Comparison of ENCODE assay signal across 9 cellular contexts in genomic region chr5:159010611-159011497, GRCh38.
DNase-seq lines count a peak whose midpoint lies in the region; ATAC-seq and TF ChIP-seq lines count a peak whose summit lies in the region.
"Had no signal": no experiment of that assay in that cellular context is flagged by ENCODE, and none has a peak within 500 bp of the region (broad histone marks: within the 10 kb centered on the region; RNA-seq: fewer than 3 reads in every experiment).

No MANE protein-coding gene starts in this region.

- POLR2A ChIA-PET in A673 (lab: Charles Lee; ENCODE audit: low non-redundant PET): no interaction called here

- peak overlapping the region; percentile 4 for H3K4me3 ChIP-seq in A673 (ENCODE audit: low read depth, low read length, poor library complexity, severe bottlenecking)
- no peak overlapping the region for H3K4me3 ChIP-seq in ectodermal cell (ENCODE audit: insufficient read depth, low read depth, low read length)
- peak overlapping the region; percentile 6 to 30 (median 22) for H3K4me3 ChIP-seq in gastrocnemius medialis

- H3K27ac ChIP-seq in A673 (ENCODE audit: low read depth, low read length, poor library complexity, severe bottlenecking): peak overlapping the region; percentile 52
- peak overlapping the region; percentile 67 for H3K27ac ChIP-seq in ectodermal cell (ENCODE audit: insufficient read depth, low read depth, low read length, poor library complexity, severe bottlenecking)
- H3K27ac ChIP-seq in gastrocnemius medialis: peak overlapping the region; percentile 51 to 70 (median 67)

- CTCF ChIA-PET in A673 (lab: Charles Lee): no interaction called here

- no TSS peak for BruUV-seq in A673 (replicated peaks; lab: Mats Ljungman, UMichigan)

- ATAC-seq in GM19043 (IDR thresholded peaks at IDR 0.05; ENCODE audit: low read depth, unreplicated experiment): peak; percentile 97
- ATAC-seq in HG03103 (IDR thresholded peaks at IDR 0.05; ENCODE audit: low read depth, unreplicated experiment): peak; percentile 81
- ATAC-seq in gastrocnemius medialis: peak in 1 of 2 donors; percentile 33

- intact Hi-C loops in A673 (cut with micrococcal nuclease; ENCODE audit: unreplicated experiment) (no loop called here), gastrocnemius medialis (cut with DNase I; ENCODE audit: low total_unique reads) (no loop called here)

- H3K4me1 ChIP-seq in A673 (ENCODE audit: insufficient read depth, low read length, poor library complexity, severe bottlenecking): peaks cover 12% of the 10 kb centered on the region
- H3K4me1 ChIP-seq in ectodermal cell (ENCODE audit: control insufficient read depth, insufficient read depth, low read length): peaks cover 14% of the 10 kb centered on the region
- H3K4me1 ChIP-seq in gastrocnemius medialis: peaks cover 0 to 9% of the 10 kb centered on the region in 2 donors

- H3K27me3 ChIP-seq in A673 (replicated peaks; ENCODE audit: insufficient read depth, low read depth, low read length, poor library complexity): no peaks in the 10 kb centered on the region
- no peaks in the 10 kb centered on the region for H3K27me3 ChIP-seq in ectodermal cell (ENCODE audit: control insufficient read depth, insufficient read depth, low read length, poor library complexity, severe bottlenecking)
- H3K27me3 ChIP-seq in gastrocnemius medialis: no peaks in the 10 kb centered on the region

- no peaks in the 10 kb centered on the region for H3K9me3 ChIP-seq in A673 (ENCODE audit: low read depth, low read length, poor library complexity, severe bottlenecking)
- no peaks in the 10 kb centered on the region for H3K9me3 ChIP-seq in ectodermal cell (ENCODE audit: control insufficient read depth, low read length)
- no peaks in the 10 kb centered on the region for H3K9me3 ChIP-seq in gastrocnemius medialis

- 67% methylated on average over 15 to 16 of the region's 16 CpGs for WGBS in ectodermal cell, 2 experiments

- TF ChIP-seq POLR2A in gastrocnemius medialis (IDR thresholded peaks at IDR 0.05): no peak

- no peaks in the 10 kb centered on the region for H3K36me3 ChIP-seq in A673 (ENCODE audit: insufficient read depth, low read length, poor library complexity, severe bottlenecking)
- no peaks in the 10 kb centered on the region for H3K36me3 ChIP-seq in ectodermal cell (ENCODE audit: control insufficient read depth, insufficient read depth, low read length)
- no peaks in the 10 kb centered on the region for H3K36me3 ChIP-seq in gastrocnemius medialis

- DNase-seq in A673 (ENCODE audit: low spot score): peak; percentile 25
- DNase-seq in gastrocnemius medialis: no peak
- no peak for DNase-seq in NCI-H2196 (lab: John Stamatoyannopoulos, UW; ENCODE audit: unreplicated experiment)
- DNase-seq in NCI-H1436 (lab: John Stamatoyannopoulos, UW): no peak
- no peak for DNase-seq in cerebellum (ENCODE audit: low spot score)
- DNase-seq: activated naive CD8-positive, alpha-beta T cell treated with anti-CD3 and anti-CD28 coated beads, Interleukin-2, amount 10 ng/mL, durations not matched to agents 7 days and 5 days had no signal

- in situ Hi-C loops in gastrocnemius medialis (cut with MboI; ENCODE audit: low sequenced_read_pairs in 4 of 4): no loop called here

- TF ChIP-seq CTCF in A673 (conservative IDR thresholded peaks at IDR 0.05; ENCODE audit: low read depth, low read length): no peak
- no peak for TF ChIP-seq CTCF in gastrocnemius medialis (IDR thresholded peaks at IDR 0.05 in 4 of 5, conservative IDR thresholded peaks at IDR 0.05 in 1 of 5)
